23 cellular contexts compared by ENCODE assay signal in the genomic region with DNA sequence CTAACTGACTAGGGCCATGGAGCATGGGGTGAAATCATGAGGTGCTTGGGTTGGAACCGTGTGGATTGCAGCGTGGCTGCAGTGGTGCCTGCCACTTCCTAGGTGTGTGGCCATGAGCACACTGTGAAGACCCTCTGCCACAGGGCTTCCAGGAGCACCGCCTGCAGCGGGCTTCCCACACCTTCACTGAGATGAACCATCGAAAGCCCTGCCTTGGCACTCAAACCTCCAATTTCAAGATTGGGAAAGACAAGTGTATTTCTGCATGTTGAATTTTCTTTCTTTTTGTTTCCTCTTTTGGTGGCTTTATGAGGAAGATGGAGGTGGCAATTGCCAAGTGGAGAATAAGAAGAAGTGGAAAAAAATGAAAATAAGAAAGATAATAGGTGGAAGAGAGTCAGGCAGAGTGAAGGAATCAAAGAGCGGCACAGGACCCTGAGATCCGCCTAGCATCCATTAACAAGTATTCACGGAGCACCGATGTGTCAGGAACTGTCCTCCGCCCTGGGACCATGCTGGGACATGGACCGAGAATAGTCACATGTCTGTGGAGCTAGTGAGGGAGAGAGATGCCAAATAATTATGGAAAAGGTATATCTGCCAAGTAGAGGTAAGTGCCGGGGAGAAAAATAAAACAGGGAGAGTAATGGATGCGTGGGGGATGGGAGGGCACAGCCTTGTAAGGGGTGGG.
DNase-seq lines count a peak whose midpoint lies in the region; ATAC-seq and TF ChIP-seq lines count a peak whose summit lies in the region.
"Had no signal": no experiment of that assay in that cellular context is flagged by ENCODE, and none has a peak within 500 bp of the region (broad histone marks: within the 10 kb centered on the region; RNA-seq: fewer than 3 reads in every experiment).

No MANE protein-coding gene starts in this region.

- H3K4me3 ChIP-seq in transverse colon = no peak overlapping the region
- H3K4me3 ChIP-seq: mucosa of descending colon, tibial nerve had no signal

- intact Hi-C loops in transverse colon (cut with DNase I; ENCODE audit: low total_unique reads) = no loop called here
- intact Hi-C loops in CD4-positive, alpha-beta T cell (cut with DNase I, micrococcal nuclease) = loop anchor here in 1 of 2 experiments (10.0 kb wide), 1 partner anchor 156 kb away; no protein-coding TSS in a partner anchor

- H3K27me3 Mint-ChIP-seq in activated T-cell treated with anti-CD3 and anti-CD28 coated beads, Interleukin-2, amount 50 U/mL, for 72 hours (ENCODE audit: low read depth) = no peaks in the 10 kb centered on the region
- no peaks in the 10 kb centered on the region for H3K27me3 Mint-ChIP-seq in activated T-helper 17 cell treated with anti-CD3 and anti-CD28 coated beads, Interleukin-2, amount 50 U/mL, for 72 hours
- H3K27me3 Mint-ChIP-seq in CD4-positive, alpha-beta T cell = no peaks in the 10 kb centered on the region
- H3K27me3 Mint-ChIP-seq in type B pancreatic cell = no peaks in the 10 kb centered on the region
- H3K27me3 Mint-ChIP-seq: stimulated activated naive CD8-positive, alpha-beta T cell treated with anti-CD3 and anti-CD28 coated beads, Interleukin-15, amount 100 ng/mL, for 72 hours had no signal

- in situ Hi-C loops in transverse colon (cut with MboI; ENCODE audit: low pct_ligation_motif_present in 1 of 4, low pct_unique_long_range_greater_than_20kb in 1 of 4, low sequenced_read_pairs in 3 of 4) = loop anchor here in 1 of 4 donors (25.0 kb wide), 1 partner anchor 323 kb away; the partner anchor contains the start of gene ZNF217

- peaks cover 8 to 35% (median 27%) of the 10 kb centered on the region in 4 donors for H3K4me1 ChIP-seq in transverse colon

- no peak for TF ChIP-seq POLR2A in transverse colon (IDR thresholded peaks at IDR 0.05)

- H3K4me3 Mint-ChIP-seq in activated T-cell treated with anti-CD3 and anti-CD28 coated beads, Interleukin-2, amount 50 U/mL, for 72 hours = no peak overlapping the region
- no peak overlapping the region for H3K4me3 Mint-ChIP-seq in activated T-helper 17 cell treated with anti-CD3 and anti-CD28 coated beads, Interleukin-2, amount 50 U/mL, for 72 hours
- H3K4me3 Mint-ChIP-seq in CD4-positive, alpha-beta T cell = no peak overlapping the region
- H3K4me3 Mint-ChIP-seq in type B pancreatic cell = no peak overlapping the region
- H3K4me3 Mint-ChIP-seq: nephron progenitor cell; stimulated activated naive CD8-positive, alpha-beta T cell treated with anti-CD3 and anti-CD28 coated beads, Interleukin-15, amount 100 ng/mL, for 72 hours had no signal

- H3K27me3 ChIP-seq in transverse colon = no peaks in the 10 kb centered on the region
- no peaks in the 10 kb centered on the region for H3K27me3 ChIP-seq in CD4-positive, alpha-beta T cell (ENCODE audit: control insufficient read depth, insufficient read depth, low read length)
- H3K27me3 ChIP-seq: tibial nerve had no signal

- TF ChIP-seq CTCF in transverse colon (IDR thresholded peaks at IDR 0.05) = no peak
- TF ChIP-seq CTCF in CD4-positive, alpha-beta T cell (IDR thresholded peaks at IDR 0.05) = no peak
- TF ChIP-seq CTCF in type B pancreatic cell (conservative IDR thresholded peaks at IDR 0.05) = no peak

- H3K9me3 Mint-ChIP-seq in activated T-cell treated with anti-CD3 and anti-CD28 coated beads, Interleukin-2, amount 50 U/mL, for 72 hours = no peaks in the 10 kb centered on the region
- no peaks in the 10 kb centered on the region for H3K9me3 Mint-ChIP-seq in activated T-helper 17 cell treated with anti-CD3 and anti-CD28 coated beads, Interleukin-2, amount 50 U/mL, for 72 hours
- no peaks in the 10 kb centered on the region for H3K9me3 Mint-ChIP-seq in CD4-positive, alpha-beta T cell
- no peaks in the 10 kb centered on the region for H3K9me3 Mint-ChIP-seq in type B pancreatic cell
- H3K9me3 Mint-ChIP-seq: activated T-helper 2 cell treated with anti-CD3 and anti-CD28 coated beads, Interferon-gamma antibody, Interleukin-2, Interleukin-4, amounts not matched to agents 10 μg/mL and 5 μg/mL and 100 μg/mL, durations not matched to agents 14 hours and 24 hours and 36 hours had no signal

- CTCF ChIA-PET in CD4-positive, alpha-beta T cell (lab: Charles Lee) = no interaction called here

- POLR2A ChIA-PET in CD4-positive, alpha-beta T cell (lab: Charles Lee) = no interaction called here

- H3K27ac Mint-ChIP-seq in activated T-cell treated with anti-CD3 and anti-CD28 coated beads, Interleukin-2, amount 50 U/mL, for 72 hours = peak overlapping the region; percentile 7
- H3K27ac Mint-ChIP-seq in activated T-helper 17 cell treated with anti-CD3 and anti-CD28 coated beads, Interleukin-2, amount 50 U/mL, for 72 hours = peak overlapping the region; percentile 5
- no peak overlapping the region for H3K27ac Mint-ChIP-seq in CD4-positive, alpha-beta T cell
- no peak overlapping the region for H3K27ac Mint-ChIP-seq in type B pancreatic cell
- H3K27ac Mint-ChIP-seq: activated T-helper 2 cell treated with anti-CD3 and anti-CD28 coated beads, Interferon-gamma antibody, Interleukin-2, Interleukin-4, amounts not matched to agents 10 μg/mL and 5 μg/mL and 100 μg/mL, durations not matched to agents 14 hours and 24 hours and 36 hours had no signal

- 93% methylated on average over 11 to 13 of the region's 13 CpGs for WGBS in transverse colon (ENCODE audit: low coverage in 1 of 2), 2 donors

- no peaks in the 10 kb centered on the region for H3K9me3 ChIP-seq in transverse colon
- H3K9me3 ChIP-seq in CD4-positive, alpha-beta T cell (ENCODE audit: control insufficient read depth, low read length) = no peaks in the 10 kb centered on the region
- H3K9me3 ChIP-seq: mucosa of descending colon, tibial nerve had no signal

- no peaks in the 10 kb centered on the region for H3K36me3 ChIP-seq in transverse colon
- H3K36me3 ChIP-seq: tibial nerve had no signal

- DNase-seq in activated T-cell treated with anti-CD3 and anti-CD28 coated beads, Interleukin-2, amount 50 U/mL, for 72 hours = no peak
- no peak for DNase-seq in activated T-cell treated with anti-CD3 and anti-CD28 coated beads for 4 hours
- DNase-seq in NOMO-1 treated with dmso at 0.1 percent for 144 hours (lab: John Stamatoyannopoulos, UW; ENCODE audit: unreplicated experiment) = peak; percentile 52
- DNase-seq in transverse colon = peak; percentile 5
- DNase-seq in stimulated activated CD8-positive, alpha-beta memory T cell treated with anti-CD3 and anti-CD28 coated beads, Interleukin-4, amount 100 ng/mL, for 48 hours = no peak
- DNase-seq in CD4-positive, alpha-beta T cell = no peak
- DNase-seq in type B pancreatic cell (ENCODE audit: extremely low spot score, unreplicated experiment) = no peak
- DNase-seq: activated CD4-positive, alpha-beta T cell treated with anti-CD3 and anti-CD28 coated beads for 1 hour; cerebellar nuclear complex; COR-L47; DMS79 treated with DMSO at 0.1 percent for 48 hours; KBM-7; MM.1S; mucosa of descending colon; NCI-H146; NCI-H69; nephron progenitor cell; stimulated activated naive CD8-positive, alpha-beta T cell treated with anti-CD3 and anti-CD28 coated beads, Interleukin-15, amount 100 ng/mL, for 72 hours had no signal

- H3K36me3 Mint-ChIP-seq in activated T-cell treated with anti-CD3 and anti-CD28 coated beads, Interleukin-2, amount 50 U/mL, for 72 hours (ENCODE audit: insufficient read depth in 2 of 2) = no peaks in the 10 kb centered on the region
- H3K36me3 Mint-ChIP-seq in activated T-helper 17 cell treated with anti-CD3 and anti-CD28 coated beads, Interleukin-2, amount 50 U/mL, for 72 hours (ENCODE audit: low read depth) = no peaks in the 10 kb centered on the region
- no peaks in the 10 kb centered on the region for H3K36me3 Mint-ChIP-seq in CD4-positive, alpha-beta T cell (ENCODE audit: low read depth)
- no peaks in the 10 kb centered on the region for H3K36me3 Mint-ChIP-seq in type B pancreatic cell

- peaks cover 39% of the 10 kb centered on the region for H3K4me1 Mint-ChIP-seq in activated T-cell treated with anti-CD3 and anti-CD28 coated beads, Interleukin-2, amount 50 U/mL, for 72 hours (ENCODE audit: low read depth)
- peaks cover 17% of the 10 kb centered on the region for H3K4me1 Mint-ChIP-seq in activated T-helper 17 cell treated with anti-CD3 and anti-CD28 coated beads, Interleukin-2, amount 50 U/mL, for 72 hours
- H3K4me1 Mint-ChIP-seq in CD4-positive, alpha-beta T cell (ENCODE audit: low read depth) = peaks cover 17% of the 10 kb centered on the region
- peaks cover 12% of the 10 kb centered on the region for H3K4me1 Mint-ChIP-seq in type B pancreatic cell (ENCODE audit: unreplicated experiment)

- ATAC-seq in activated T-cell treated with anti-CD3 and anti-CD28 coated beads, Interleukin-2, amount 50 U/mL, for 72 hours (replicated peaks in 1 of 2) = no peak
- no peak for ATAC-seq in activated T-helper 17 cell treated with anti-CD3 and anti-CD28 coated beads, Interleukin-2, amount 50 U/mL, for 72 hours (replicated peaks)
- no peak for ATAC-seq in CD4-positive, alpha-beta T cell (ENCODE audit: poor library complexity)
- ATAC-seq: mucosa of descending colon; Right ventricle myocardium inferior; sciatic nerve; stimulated activated naive CD8-positive, alpha-beta T cell treated with anti-CD3 and anti-CD28 coated beads, Interleukin-15, amount 100 ng/mL, for 72 hours had no signal

- H3K27ac ChIP-seq in transverse colon = peak overlapping the region in 1 of 4 donors; percentile 5
- no peak overlapping the region for H3K27ac ChIP-seq in CD4-positive, alpha-beta T cell (ENCODE audit: low read depth, low read length)
- H3K27ac ChIP-seq: tibial nerve had no signal

- no peak for TF ChIP-seq EP300 in transverse colon (IDR thresholded peaks at IDR 0.05; ENCODE audit: low read depth)

Comparison
In these comparisons a context has a peak if more than half of its experiments do, and no peak if none do; other contexts are left out.
1. DNase-seq: peak in NOMO-1 treated with dmso at 0.1 percent for 144 hours (single experiment) and transverse colon (single experiment); none in activated T-cell treated with anti-CD3 and anti-CD28 coated beads, Interleukin-2, amount 50 U/mL, for 72 hours (0 of 2), activated T-cell treated with anti-CD3 and anti-CD28 coated beads for 4 hours (single experiment), stimulated activated CD8-positive, alpha-beta memory T cell treated with anti-CD3 and anti-CD28 coated beads, Interleukin-4, amount 100 ng/mL, for 48 hours (single experiment), CD4-positive, alpha-beta T cell (0 of 10) and type B pancreatic cell (single experiment).
2. H3K27ac Mint-ChIP-seq: peak in activated T-cell treated with anti-CD3 and anti-CD28 coated beads, Interleukin-2, amount 50 U/mL, for 72 hours (single experiment) and activated T-helper 17 cell treated with anti-CD3 and anti-CD28 coated beads, Interleukin-2, amount 50 U/mL, for 72 hours (single experiment); none in CD4-positive, alpha-beta T cell (single experiment) and type B pancreatic cell (single experiment).